ENCODE assay signal across 9 cellular contexts in the genomic region with DNA sequence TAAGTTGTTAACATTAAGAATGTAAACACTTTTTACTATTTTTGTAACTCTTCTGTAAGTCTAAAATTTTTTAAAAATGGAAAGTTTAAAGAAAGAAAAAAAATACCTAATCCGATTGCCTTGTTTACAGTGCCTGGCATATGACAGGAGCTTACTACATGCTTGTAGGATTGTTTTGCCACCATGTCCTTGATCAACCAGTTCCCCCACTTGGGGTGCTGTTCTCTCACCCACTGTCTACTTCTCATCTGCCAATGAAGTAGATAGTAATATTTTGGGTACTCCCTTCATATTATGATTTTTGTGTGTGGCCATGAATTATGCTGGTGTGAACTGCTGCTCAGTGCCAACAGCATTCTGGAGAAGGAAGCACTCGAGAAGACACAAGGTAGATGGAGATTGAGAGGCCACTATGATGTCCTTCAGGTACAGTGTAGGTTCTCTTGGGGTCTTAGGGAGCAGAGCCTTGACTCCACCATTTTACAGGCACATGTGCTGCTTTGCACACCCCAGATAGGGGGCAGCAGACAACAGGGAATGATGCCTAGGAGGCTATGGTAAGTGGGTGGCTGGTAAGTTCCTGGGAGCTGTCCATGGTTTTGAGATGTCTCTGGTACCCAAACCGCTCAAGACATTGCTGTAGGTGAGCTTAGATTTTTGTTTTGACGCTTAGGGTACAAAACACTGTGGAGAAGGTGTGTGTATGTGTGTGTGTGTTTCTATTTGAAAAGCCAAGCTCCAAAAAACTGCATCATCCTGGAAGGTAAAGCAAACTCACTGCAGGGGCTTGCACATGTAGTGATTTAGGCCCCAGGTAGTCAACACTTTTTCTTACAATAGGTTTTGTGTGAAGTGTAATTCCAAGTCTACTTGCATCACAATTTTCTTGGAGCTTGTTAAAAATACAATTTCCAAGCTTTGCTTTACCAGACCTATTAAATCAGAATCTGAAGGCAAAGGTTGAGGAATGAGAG.
DNase-seq lines count a peak whose midpoint lies in the region; ATAC-seq and TF ChIP-seq lines count a peak whose summit lies in the region.
"Had no signal": no experiment of that assay in that cellular context is flagged by ENCODE, and none has a peak within 500 bp of the region (broad histone marks: within the 10 kb centered on the region; RNA-seq: fewer than 3 reads in every experiment).

No MANE protein-coding gene starts in this region.

- H3K9me3 Mint-ChIP-seq in activated T-cell treated with anti-CD3 and anti-CD28 coated beads, Interleukin-2, amount 50 U/mL, for 4 hours = peaks cover 17% of the 10 kb centered on the region
- H3K9me3 Mint-ChIP-seq in Calu3 (ENCODE audit: low read depth, unreplicated experiment) = peaks cover 15% of the 10 kb centered on the region
- H3K9me3 Mint-ChIP-seq: activated naive CD4-positive, alpha-beta T cell treated with anti-CD3 and anti-CD28 coated beads, Interleukin-2, amount 50 U/mL, for 24 hours had no signal

- H3K27me3 Mint-ChIP-seq in activated T-cell treated with anti-CD3 and anti-CD28 coated beads, Interleukin-2, amount 50 U/mL, for 4 hours (ENCODE audit: low read depth) = no peaks in the 10 kb centered on the region
- H3K27me3 Mint-ChIP-seq in Calu3 (ENCODE audit: unreplicated experiment) = no peaks in the 10 kb centered on the region
- H3K27me3 Mint-ChIP-seq: activated naive CD4-positive, alpha-beta T cell treated with anti-CD3 and anti-CD28 coated beads, Interleukin-2, amount 50 U/mL, for 24 hours had no signal

- no TSS peak for BruUV-seq in Calu3 (replicated peaks; lab: Mats Ljungman, UMichigan)

- no peak for ATAC-seq in activated T-cell treated with anti-CD3 and anti-CD28 coated beads, Interleukin-2, amount 50 U/mL, for 4 hours
- peak; percentile 86 for ATAC-seq in RWPE2 (ENCODE audit: low read depth)

- H3K27ac ChIP-seq in RWPE2 (ENCODE audit: poor library complexity, severe bottlenecking) = no peak overlapping the region
- no peak overlapping the region for H3K27ac ChIP-seq in smooth muscle cell (ENCODE audit: low read depth)

- no peak overlapping the region for H3K9ac ChIP-seq in smooth muscle cell (ENCODE audit: low read depth)

- H3K27ac Mint-ChIP-seq in Calu3 (ENCODE audit: unreplicated experiment) = no peak overlapping the region
- H3K27ac Mint-ChIP-seq: activated naive CD4-positive, alpha-beta T cell treated with anti-CD3 and anti-CD28 coated beads, Interleukin-2, amount 50 U/mL, for 24 hours had no signal

- H3K36me3 ChIP-seq in RWPE2 (ENCODE audit: low read depth) (no peaks in the 10 kb centered on the region), smooth muscle cell (ENCODE audit: low read depth) (no peaks in the 10 kb centered on the region)

- no peaks in the 10 kb centered on the region for H3K4me1 ChIP-seq in RWPE2 (ENCODE audit: insufficient read depth, poor library complexity, severe bottlenecking)
- H3K4me1 ChIP-seq in smooth muscle cell (ENCODE audit: low read depth) = no peaks in the 10 kb centered on the region

- no peaks in the 10 kb centered on the region for H3K36me3 Mint-ChIP-seq in activated T-cell treated with anti-CD3 and anti-CD28 coated beads, Interleukin-2, amount 50 U/mL, for 4 hours (ENCODE audit: insufficient read depth)
- no peaks in the 10 kb centered on the region for H3K36me3 Mint-ChIP-seq in Calu3 (ENCODE audit: insufficient read depth, unreplicated experiment)
- H3K36me3 Mint-ChIP-seq: activated naive CD4-positive, alpha-beta T cell treated with anti-CD3 and anti-CD28 coated beads, Interleukin-2, amount 50 U/mL, for 24 hours had no signal

- peak; percentile 84 for TF ChIP-seq CTCF in RWPE2 (IDR thresholded peaks at IDR 0.05; ENCODE audit: poor library complexity, severe bottlenecking)
- TF ChIP-seq CTCF in fibroblast of mammary gland (conservative IDR thresholded peaks at IDR 0.05; ENCODE audit: control insufficient read depth, insufficient read depth, low read depth, low read length) = peak; percentile 10
- peak; percentile 95 for TF ChIP-seq CTCF in smooth muscle cell (IDR thresholded peaks at IDR 0.05; ENCODE audit: borderline replicate concordance, insufficient read depth, poor library complexity, severe bottlenecking)
- TF ChIP-seq CTCF in Calu3 (IDR thresholded peaks at IDR 0.05; ENCODE audit: unreplicated experiment) = no peak

- intact Hi-C loops in Calu3 (cut with micrococcal nuclease; ENCODE audit: unreplicated experiment) = no loop called here

- H3K9me3 ChIP-seq in RWPE2 (ENCODE audit: severe bottlenecking) = no peaks in the 10 kb centered on the region
- no peaks in the 10 kb centered on the region for H3K9me3 ChIP-seq in smooth muscle cell (replicated peaks; ENCODE audit: low read depth)

- no peaks in the 10 kb centered on the region for H4K20me1 ChIP-seq in smooth muscle cell (ENCODE audit: low read depth)

- H3K4me3 Mint-ChIP-seq in activated T-cell treated with anti-CD3 and anti-CD28 coated beads, Interleukin-2, amount 50 U/mL, for 4 hours = no peak overlapping the region
- no peak overlapping the region for H3K4me3 Mint-ChIP-seq in Calu3 (ENCODE audit: low read depth, unreplicated experiment)
- H3K4me3 Mint-ChIP-seq: activated naive CD4-positive, alpha-beta T cell treated with anti-CD3 and anti-CD28 coated beads, Interleukin-2, amount 50 U/mL, for 24 hours had no signal

- H3K4me1 Mint-ChIP-seq in activated T-cell treated with anti-CD3 and anti-CD28 coated beads, Interleukin-2, amount 50 U/mL, for 4 hours (ENCODE audit: low read depth) = no peaks in the 10 kb centered on the region
- no peaks in the 10 kb centered on the region for H3K4me1 Mint-ChIP-seq in Calu3 (ENCODE audit: low read depth, unreplicated experiment)
- H3K4me1 Mint-ChIP-seq: activated naive CD4-positive, alpha-beta T cell treated with anti-CD3 and anti-CD28 coated beads, Interleukin-2, amount 50 U/mL, for 24 hours had no signal

- DNase-seq in activated T-cell treated with anti-CD3 and anti-CD28 coated beads for 48 hours (ENCODE audit: low read depth) (peak; percentile 20), Kasumi-1 (lab: John Stamatoyannopoulos, UW) (peak; percentile 81 to 83), RWPE2 (ENCODE audit: low spot score) (no peak), fibroblast of mammary gland (ENCODE audit: low read depth) (peak; percentile 8), smooth muscle cell (lab: John Stamatoyannopoulos, UW; ENCODE audit: unreplicated experiment) (no peak), Calu3 (no peak), OCI-M2 (lab: John Stamatoyannopoulos, UW; ENCODE audit: unreplicated experiment) (no peak)
- DNase-seq in activated T-cell treated with anti-CD3 and anti-CD28 coated beads, Interleukin-2, amount 50 U/mL, for 4 hours = no peak

- WGBS in smooth muscle cell (ENCODE audit: low lambda C conversion rate) = 27% methylated on average over 4 of the region's 4 CpGs

- no peak overlapping the region for H3K4me2 ChIP-seq in smooth muscle cell

- H2AFZ ChIP-seq in smooth muscle cell (ENCODE audit: low read depth) = no peak overlapping the region

- no peaks in the 10 kb centered on the region for H3F3A ChIP-seq in smooth muscle cell (ENCODE audit: low read depth)

- H3K4me3 ChIP-seq in RWPE2 (ENCODE audit: severe bottlenecking) = no peak overlapping the region
- H3K4me3 ChIP-seq in fibroblast of mammary gland (ENCODE audit: control insufficient read depth, low read depth, low read length) = no peak overlapping the region
- H3K4me3 ChIP-seq in smooth muscle cell = no peak overlapping the region

- CTCF ChIA-PET in Calu3 (lab: Charles Lee) = no interaction called here

- no peaks in the 10 kb centered on the region for H3K27me3 ChIP-seq in RWPE2 (ENCODE audit: insufficient read depth, poor library complexity, severe bottlenecking)
- peaks cover 7% of the 10 kb centered on the region for H3K27me3 ChIP-seq in smooth muscle cell (ENCODE audit: low read depth)

- no peaks in the 10 kb centered on the region for H3K79me2 ChIP-seq in smooth muscle cell (ENCODE audit: low read depth)

Comparison
In these comparisons a context has a peak if more than half of its experiments do, and no peak if none do; other contexts are left out.
1. DNase-seq: peak in activated T-cell treated with anti-CD3 and anti-CD28 coated beads for 48 hours (single experiment), Kasumi-1 (2 of 2) and fibroblast of mammary gland (single experiment); none in activated T-cell treated with anti-CD3 and anti-CD28 coated beads, Interleukin-2, amount 50 U/mL, for 4 hours (single experiment), RWPE2 (single experiment), smooth muscle cell (single experiment), Calu3 (single experiment) and OCI-M2 (single experiment).